Comparison of ENCODE assay signal across 1 cellular context in the genomic region with DNA sequence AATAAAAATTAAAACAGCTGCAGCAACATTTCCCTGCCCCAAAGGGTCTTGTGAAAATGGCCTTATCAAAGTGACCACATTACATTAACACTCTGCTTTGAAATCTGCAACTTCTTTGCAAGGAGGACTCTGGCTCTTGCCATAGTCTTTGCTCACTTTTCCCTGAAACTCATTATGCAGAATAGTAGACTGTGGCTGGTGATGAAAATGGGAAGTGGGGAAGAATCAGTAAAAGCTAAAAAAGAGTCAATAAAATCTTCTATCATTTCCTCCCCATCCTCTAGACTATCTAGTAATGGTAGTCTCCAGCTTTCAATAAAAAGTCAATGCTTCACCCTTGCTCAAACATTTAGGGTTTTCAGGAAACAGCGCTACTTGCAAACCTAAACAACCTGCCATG.
TF ChIP-seq lines count a peak whose summit lies in the region.

No MANE protein-coding gene starts in this region.

TF ChIP-seq in HEK293, 187 proteins besides CTCF, POLR2A, EP300 and RAD21:
- TF ChIP-seq, protein P1, sequence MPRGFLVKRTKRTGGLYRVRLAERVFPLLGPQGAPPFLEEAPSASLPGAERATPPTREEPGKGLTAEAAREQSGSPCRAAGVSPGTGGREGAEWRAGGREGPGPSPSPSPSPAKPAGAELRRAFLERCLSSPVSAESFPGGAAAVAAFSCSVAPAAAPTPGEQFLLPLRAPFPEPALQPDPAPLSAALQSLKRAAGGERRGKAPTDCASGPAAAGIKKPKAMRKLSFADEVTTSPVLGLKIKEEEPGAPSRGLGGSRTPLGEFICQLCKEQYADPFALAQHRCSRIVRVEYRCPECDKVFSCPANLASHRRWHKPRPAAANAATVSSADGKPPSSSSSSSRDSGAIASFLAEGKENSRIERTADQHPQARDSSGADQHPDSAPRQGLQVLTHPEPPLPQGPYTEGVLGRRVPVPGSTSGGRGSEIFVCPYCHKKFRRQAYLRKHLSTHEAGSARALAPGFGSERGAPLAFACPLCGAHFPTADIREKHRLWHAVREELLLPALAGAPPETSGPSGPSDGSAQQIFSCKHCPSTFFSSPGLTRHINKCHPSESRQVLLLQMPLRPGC (tag by site-specific recombination; IDR thresholded peaks at IDR 0.05), result no peak
- TF ChIP-seq ZNF37A (tag by site-specific recombination; IDR thresholded peaks at IDR 0.05) (no peak), SP7 (tag by site-specific recombination; IDR thresholded peaks at IDR 0.05) (no peak), ZNF664 (tag by site-specific recombination; IDR thresholded peaks at IDR 0.05) (peak; percentile 16; the same call in 1 of the 2 replicates)
